10 cellular contexts compared by ENCODE assay signal in genomic region chr13:114101831-114102520, GRCh38. TPM values are rescaled to one million over a fixed set of nuclear protein-coding genes. Genes with fewer than 3 reads are reported as not detected.
DNase-seq lines count a peak whose midpoint lies in the region; ATAC-seq, FAIRE-seq and TF ChIP-seq lines count a peak whose summit lies in the region.
"Had no signal": no experiment of that assay in that cellular context is flagged by ENCODE, and none has a peak within 500 bp of the region (broad histone marks: within the 10 kb centered on the region; RNA-seq: fewer than 3 reads in every experiment).

No MANE protein-coding gene starts in this region.

- intact Hi-C loops in activated CD4-positive, alpha-beta memory T cell treated with anti-CD3 and anti-CD28 coated beads for 36 hours (cut with micrococcal nuclease): no loop called here
- intact Hi-C loops in K562 (cut with micrococcal nuclease): no loop called here

- no peak for DNase-seq in activated CD4-positive, alpha-beta memory T cell treated with anti-CD3 and anti-CD28 coated beads for 36 hours
- DNase-seq in activated CD4-positive, alpha-beta memory T cell treated with anti-CD3 and anti-CD28 coated beads, Interleukin-2, amount 10 ng/mL, durations not matched to agents 7 days and 5 days: no peak
- no peak for DNase-seq in K562 (ENCODE audit: extremely low read depth in 1 of 4, low spot score in 3 of 4)
- DNase-seq in mesenteric fat pad (ENCODE audit: low spot score): peak; percentile 80
- no peak for DNase-seq in thoracic aorta (ENCODE audit: low spot score)
- DNase-seq in stimulated activated CD4-positive, alpha-beta T cell treated with anti-CD3 and anti-CD28 coated beads, Interleukin-2, amount 100 ng/mL, for 24 hours: no peak
- no peak for DNase-seq in germinal center (ENCODE audit: low spot score)
- DNase-seq: NCI-H1436 treated with DMSO at 0.1 percent for 48 hours had no signal

- no peaks in the 10 kb centered on the region for H3K9me3 ChIP-seq in K562 (replicated peaks; ENCODE audit: control insufficient read depth, insufficient read depth, low read depth, low read length)
- no peaks in the 10 kb centered on the region for H3K9me3 ChIP-seq in thoracic aorta

- TF ChIP-seq RAD21 in K562 (CRISPR knock-in tag; conservative IDR thresholded peaks at IDR 0.05 in 1 of 2, IDR thresholded peaks at IDR 0.05 in 1 of 2): no peak

- FAIRE-seq in K562 (lab: Jason Lieb, UNC): no peak
- FAIRE-seq: H54 had no signal

- H3K4me1 Mint-ChIP-seq in activated CD4-positive, alpha-beta memory T cell treated with anti-CD3 and anti-CD28 coated beads for 36 hours (ENCODE audit: low read depth): peaks cover 67% of the 10 kb centered on the region
- peaks cover 18% of the 10 kb centered on the region for H3K4me1 Mint-ChIP-seq in activated CD4-positive, alpha-beta memory T cell treated with anti-CD3 and anti-CD28 coated beads, Interleukin-2, amount 10 ng/mL, durations not matched to agents 7 days and 5 days

- no peaks in the 10 kb centered on the region for H4K20me1 ChIP-seq in K562 (replicated peaks; ENCODE audit: control insufficient read depth, insufficient read depth, low read length)

- WGBS in K562 (ENCODE audit: insufficient coverage, low coverage, missing lambda C conversion rate): 97% methylated on average over 11 of the region's 28 CpGs

- H3K27ac Mint-ChIP-seq in activated CD4-positive, alpha-beta memory T cell treated with anti-CD3 and anti-CD28 coated beads for 36 hours: peak overlapping the region; percentile 3
- H3K27ac Mint-ChIP-seq in activated CD4-positive, alpha-beta memory T cell treated with anti-CD3 and anti-CD28 coated beads, Interleukin-2, amount 10 ng/mL, durations not matched to agents 7 days and 5 days: no peak overlapping the region

- ATAC-seq in K562 (no peak), thoracic aorta (ENCODE audit: insufficient number of reproducible peaks, low FRiP score, low read depth) (no peak), HG02642 (IDR thresholded peaks at IDR 0.05; ENCODE audit: poor library complexity, unreplicated experiment) (no peak)

- POLR2A ChIA-PET in activated CD4-positive, alpha-beta memory T cell treated with anti-CD3 and anti-CD28 coated beads for 36 hours (lab: Charles Lee): no interaction called here
- POLR2A ChIA-PET in activated CD4-positive, alpha-beta memory T cell treated with anti-CD3 and anti-CD28 coated beads, Interleukin-2, amount 10 ng/mL, durations not matched to agents 7 days and 5 days (lab: Charles Lee): no interaction called here
- POLR2A ChIA-PET in K562 (lab: Yijun Ruan, JAX): no interaction called here

- H3K4me1 ChIP-seq in K562 (replicated peaks in 1 of 2; ENCODE audit: control insufficient read depth in 2 of 2, insufficient read depth in 2 of 2, low read length in 2 of 2) (peaks cover 0 to 42% of the 10 kb centered on the region in 2 experiments; a peak in 2 of 5 replicates), thoracic aorta (ENCODE audit: control insufficient read depth in 1 of 2, low read depth in 2 of 2) (peaks cover 12 to 23% of the 10 kb centered on the region in 2 donors)

- H3K36me3 ChIP-seq in K562 (ENCODE audit: control insufficient read depth, insufficient read depth, low read length) (no peaks in the 10 kb centered on the region), thoracic aorta (no peaks in the 10 kb centered on the region)

- H3K79me2 ChIP-seq in K562 (ENCODE audit: control insufficient read depth, insufficient read depth, low read length): peaks cover 40% of the 10 kb centered on the region

- no peak for TF ChIP-seq EP300 in K562 (IDR thresholded peaks at IDR 0.05; ENCODE audit: low read length)

- no TSS peak for BruUV-seq in K562 (replicated peaks; lab: Mats Ljungman, UMichigan)

- H3K36me3 Mint-ChIP-seq in activated CD4-positive, alpha-beta memory T cell treated with anti-CD3 and anti-CD28 coated beads for 36 hours: peaks cover 12% of the 10 kb centered on the region
- peaks cover 51% of the 10 kb centered on the region for H3K36me3 Mint-ChIP-seq in activated CD4-positive, alpha-beta memory T cell treated with anti-CD3 and anti-CD28 coated beads, Interleukin-2, amount 10 ng/mL, durations not matched to agents 7 days and 5 days (ENCODE audit: low read depth)

- H3K27ac ChIP-seq in K562 (ENCODE audit: extremely low read depth, low read depth, low read length) (no peak overlapping the region), thoracic aorta (peak overlapping the region; percentile 67 to 84)

- TF ChIP-seq POLR2A in K562 (conservative IDR thresholded peaks at IDR 0.05): no peak

- H3K27me3 ChIP-seq in K562 (ENCODE audit: control insufficient read depth in 2 of 2, insufficient read depth in 2 of 2, low read length in 2 of 2): no peaks in the 10 kb centered on the region
- H3K27me3 ChIP-seq in thoracic aorta (replicated peaks; ENCODE audit: insufficient read depth): no peaks in the 10 kb centered on the region

- no peaks in the 10 kb centered on the region for H3K27me3 Mint-ChIP-seq in activated CD4-positive, alpha-beta memory T cell treated with anti-CD3 and anti-CD28 coated beads for 36 hours
- no peaks in the 10 kb centered on the region for H3K27me3 Mint-ChIP-seq in activated CD4-positive, alpha-beta memory T cell treated with anti-CD3 and anti-CD28 coated beads, Interleukin-2, amount 10 ng/mL, durations not matched to agents 7 days and 5 days

- no peaks in the 10 kb centered on the region for H3K9me1 ChIP-seq in K562 (ENCODE audit: control insufficient read depth, insufficient read depth, low read length)

- in situ Hi-C loops in K562 (cut with MboI): no loop called here

- no peak overlapping the region for H3K9ac ChIP-seq in K562 (ENCODE audit: insufficient read depth in 1 of 2, low read depth in 2 of 2, low read length in 2 of 2)

- CTCF ChIA-PET in activated CD4-positive, alpha-beta memory T cell treated with anti-CD3 and anti-CD28 coated beads for 36 hours (lab: Charles Lee): no interaction called here
- CTCF ChIA-PET in activated CD4-positive, alpha-beta memory T cell treated with anti-CD3 and anti-CD28 coated beads, Interleukin-2, amount 10 ng/mL, durations not matched to agents 7 days and 5 days (lab: Charles Lee): no interaction called here
- CTCF ChIA-PET in K562 (lab: Yijun Ruan, JAX; ENCODE audit: low intra/inter-chr PET ratio): no interaction called here

- H3K4me3 Mint-ChIP-seq in activated CD4-positive, alpha-beta memory T cell treated with anti-CD3 and anti-CD28 coated beads for 36 hours: no peak overlapping the region
- H3K4me3 Mint-ChIP-seq in activated CD4-positive, alpha-beta memory T cell treated with anti-CD3 and anti-CD28 coated beads, Interleukin-2, amount 10 ng/mL, durations not matched to agents 7 days and 5 days: no peak overlapping the region

- no peak overlapping the region for H2AFZ ChIP-seq in K562 (ENCODE audit: low read depth, low read length)

- TF ChIP-seq CTCF in K562 (IDR thresholded peaks at IDR 0.05 in 2 of 3, conservative IDR thresholded peaks at IDR 0.05 in 1 of 3; ENCODE audit: insufficient read depth in 2 of 3, low read depth in 1 of 3, low read length in 3 of 3) (no peak), thoracic aorta (IDR thresholded peaks at IDR 0.05) (no peak)

- H3K9me3 Mint-ChIP-seq in activated CD4-positive, alpha-beta memory T cell treated with anti-CD3 and anti-CD28 coated beads for 36 hours: peaks cover 3% of the 10 kb centered on the region
- H3K9me3 Mint-ChIP-seq in activated CD4-positive, alpha-beta memory T cell treated with anti-CD3 and anti-CD28 coated beads, Interleukin-2, amount 10 ng/mL, durations not matched to agents 7 days and 5 days: peaks cover 2% of the 10 kb centered on the region

- no peak overlapping the region for H3K4me3 ChIP-seq in K562
- H3K4me3 ChIP-seq in thoracic aorta: peak overlapping the region; percentile 30

- no peak overlapping the region for H3K4me2 ChIP-seq in K562 (ENCODE audit: insufficient read depth, low read length)

TF ChIP-seq in K562, 482 proteins besides CTCF, POLR2A, EP300 and RAD21 (continues in another document):
- TF ChIP-seq NCOR1 (IDR thresholded peaks at IDR 0.05): no peak
- no peak for TF ChIP-seq ZBTB17 (CRISPR knock-in tag; IDR thresholded peaks at IDR 0.05)
- TF ChIP-seq POLR2G (IDR thresholded peaks at IDR 0.05; ENCODE audit: low read depth, low read length): 0 out of 2 replicates have a peak, but pooled peaks have one; percentile 8

RNA-seq across cellular contexts. Expression of gene RASA3, which starts 30.4 kb away (rescaled TPM):
- 10 to 100 TPM; 45.9 to 49.3 TPM for total RNA-seq in activated CD4-positive, alpha-beta memory T cell treated with anti-CD3 and anti-CD28 coated beads for 36 hours
- total RNA-seq in activated CD4-positive, alpha-beta memory T cell treated with anti-CD3 and anti-CD28 coated beads, Interleukin-2, amount 10 ng/mL, durations not matched to agents 7 days and 5 days: 10 to 100 TPM; 97.2 to 99.3 TPM
- 25.3 and 38.4 TPM in 2 replicates for total RNA-seq in K562 (2011; cell fraction: chromatin; rRNA removed; ENCODE audit: low replicate concordance)
- 14.7 and 16.1 TPM in 2 replicates for total RNA-seq in K562 (2011; cell fraction: nucleolus; rRNA removed)
- total RNA-seq in K562 (2011; cell fraction: nucleoplasm; rRNA removed): 13.4 and 15.3 TPM in 2 replicates
- total RNA-seq in K562 (2014; rRNA removed) (15.3 and 17.8 TPM in 2 replicates), K562 (2014; rRNA removed; fragmentation: Illumina TruSeq; extraction: Trizol) (9.6 and 10.7 TPM in 2 replicates), K562 (2015; rRNA removed; fragmentation: Illumina TruSeq; extraction: Trizol) (12.9 and 13.7 TPM in 2 replicates), K562 (2021) (21.4 and 25.3 TPM in 2 replicates), mesenteric fat pad (102 TPM), thoracic aorta (10 to 100 TPM; 38.9 to 48.6 TPM)
- polyA plus RNA-seq in K562 (2011; rRNA removed) (14.1 and 14.4 TPM in 2 replicates), K562 (2014; fragmentation: Illumina TruSeq; extraction: Trizol) (17.3 and 19.7 TPM in 2 replicates), K562 (2014; fragmentation: Nextera tagmentation; extraction: Ambion mirVana) (1 to 10 TPM in 1 of 2 experiments, under 1 TPM in 1; 0.72 to 1.2 TPM), K562 (2014; rRNA removed) (19.1 and 21.9 TPM in 2 replicates)
- polyA plus RNA-seq in K562 (2011; cell fraction: cytosol; rRNA removed): 14.1 and 18.5 TPM in 2 replicates
- 16.6 and 21.7 TPM in 2 replicates for polyA plus RNA-seq in K562 (2011; cell fraction: nucleus; rRNA removed)
- 17.5 and 23.4 TPM in 2 replicates for polyA plus RNA-seq in K562 (2012)
- polyA minus RNA-seq in K562 (2011; rRNA and poly(A)+ RNA removed): 10.5 and 13.0 TPM in 2 replicates
- 10.9 and 12.9 TPM in 2 replicates for polyA minus RNA-seq in K562 (2011; cell fraction: cytosol; rRNA and poly(A)+ RNA removed)
- 6.3 and 8.4 TPM in 2 replicates for polyA minus RNA-seq in K562 (2011; cell fraction: nucleus; rRNA and poly(A)+ RNA removed)
